In the genomic region with DNA sequence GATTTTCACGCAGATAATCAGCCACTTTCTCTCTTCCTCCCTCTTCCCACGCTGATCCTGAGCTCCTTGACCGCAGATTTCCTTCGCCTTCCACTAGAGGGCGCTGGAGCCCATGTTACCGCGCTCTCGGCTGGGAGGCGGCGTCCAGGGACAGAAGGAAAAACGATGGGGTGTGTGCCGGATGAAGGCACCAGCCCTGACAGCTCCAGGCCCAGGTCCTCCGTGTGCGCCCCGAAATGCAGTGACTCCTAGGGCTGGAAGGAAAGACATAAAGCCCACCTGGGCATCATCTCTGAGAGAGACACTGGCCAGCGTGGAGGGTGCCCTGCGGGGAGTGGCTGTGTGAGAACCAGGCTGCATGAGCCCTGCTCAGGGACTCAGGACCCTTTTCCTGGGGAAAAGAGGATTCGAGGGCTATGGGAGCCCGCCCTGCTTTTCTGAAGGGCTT, we compare ENCODE assay signal across 8 cellular contexts. TPM values are rescaled to one million over a fixed set of nuclear protein-coding genes. Genes with fewer than 3 reads are reported as not detected.
A peak's percentile ranks its signal among the peaks of the same experiment; 100 is the strongest.
DNase-seq lines count a peak whose midpoint lies in the region; ATAC-seq and TF ChIP-seq lines count a peak whose summit lies in the region.

No MANE protein-coding gene starts in this region.

- ATAC-seq in GM19043 (IDR thresholded peaks at IDR 0.05; ENCODE audit: low read depth, unreplicated experiment): peak; percentile 74

- H3K9me3 Mint-ChIP-seq in neural crest cell: no peaks in the 10 kb centered on the region

- H3K36me3 ChIP-seq in tibial nerve: no peaks in the 10 kb centered on the region

- H3K4me3 Mint-ChIP-seq in neural crest cell: no peak overlapping the region

- H3K27me3 Mint-ChIP-seq in neural crest cell (ENCODE audit: low read depth): peaks cover 15% of the 10 kb centered on the region

- peak; percentile 96 for TF ChIP-seq CTCF in neural crest cell (conservative IDR thresholded peaks at IDR 0.05)
- peak; percentile 75 to 90 (median 88) for TF ChIP-seq CTCF in tibial nerve (IDR thresholded peaks at IDR 0.05)

- no peak overlapping the region for H3K27ac ChIP-seq in tibial nerve

- no peak for TF ChIP-seq EP300 in tibial nerve (IDR thresholded peaks at IDR 0.05)

- 10 to 11% methylated on average over 19 of the region's 19 CpGs for WGBS in tibial nerve, 2 donors

- peaks cover 0 to 9% (median 0%) of the 10 kb centered on the region in 4 donors for H3K4me1 ChIP-seq in tibial nerve

- H3K36me3 Mint-ChIP-seq in neural crest cell (ENCODE audit: low read depth): no peaks in the 10 kb centered on the region

- no peaks in the 10 kb centered on the region for H3K27me3 ChIP-seq in tibial nerve

- H3K4me3 ChIP-seq in tibial nerve: no peak overlapping the region

- H3K27ac Mint-ChIP-seq in neural crest cell (ENCODE audit: unreplicated experiment): no peak overlapping the region

- DNase-seq in AG20443 (ENCODE audit: low spot score) (peak; percentile 89), HPDE6-E6E7 (ENCODE audit: extremely low spot score) (peak; percentile 70), NOMO-1 (lab: John Stamatoyannopoulos, UW; ENCODE audit: unreplicated experiment in 2 of 2) (peak; percentile 21 to 43), activated T-cell treated with anti-CD3 and anti-CD28 coated beads for 48 hours (ENCODE audit: low read depth) (peak; percentile 44), fibroblast of the conjunctiva (ENCODE audit: low read depth) (peak; percentile 33), neural crest cell (ENCODE audit: low read depth, low spot score) (peak; percentile 83), tibial nerve (ENCODE audit: low spot score in 2 of 2) (peak; percentile 60 to 65)

- peaks cover 5% of the 10 kb centered on the region for H3K4me1 Mint-ChIP-seq in neural crest cell

- no peak for TF ChIP-seq POLR2A in tibial nerve (IDR thresholded peaks at IDR 0.05)

- no peaks in the 10 kb centered on the region for H3K9me3 ChIP-seq in tibial nerve

RNA-seq across cellular contexts. Expression of gene CYP2J2, which starts 44.9 kb away (rescaled TPM):
- total RNA-seq in neural crest cell: 1.3 and 1.6 TPM in 2 replicates
- total RNA-seq in tibial nerve: 10 to 100 TPM; 10.8 to 17.8 (median 13.5) TPM

Comparison
In these comparisons a context has a peak if more than half of its experiments do, and no peak if none do; other contexts are left out.
1. DNase-seq: peak in every context shown above with its lines; median percentile 89 in AG20443; 83 in neural crest cell; 70 in HPDE6-E6E7; 62 in tibial nerve; 44 in activated T-cell treated with anti-CD3 and anti-CD28 coated beads for 48 hours; 33 in fibroblast of the conjunctiva; 32 in NOMO-1.